ENCODE assay signal across 1 cellular context in genomic region chr14:68715032-68715924, GRCh38.
TF ChIP-seq lines count a peak whose summit lies in the region.

No MANE protein-coding gene starts in this region.

TF ChIP-seq in GM12878, 131 proteins besides CTCF, POLR2A, EP300 and RAD21:
- no peak for TF ChIP-seq SP1 (IDR thresholded peaks at IDR 0.05; ENCODE audit: low read depth, low read length)
- TF ChIP-seq NFXL1 (IDR thresholded peaks at IDR 0.05; ENCODE audit: borderline replicate concordance): no peak
- TF ChIP-seq EED (IDR thresholded peaks at IDR 0.05; ENCODE audit: low read depth): peak; percentile 42; the same call in 1 of the 2 replicates
- no peak for TF ChIP-seq ZNF592 (IDR thresholded peaks at IDR 0.05)
- no peak for TF ChIP-seq YY1 (IDR thresholded peaks at IDR 0.05; ENCODE audit: low read depth, low read length)
- no peak for TF ChIP-seq GATAD2B (conservative IDR thresholded peaks at IDR 0.05; ENCODE audit: low read depth)
- no peak for TF ChIP-seq SRF (IDR thresholded peaks at IDR 0.05; ENCODE audit: low read depth in 2 of 2, low read length in 2 of 2)
- TF ChIP-seq RELB (IDR thresholded peaks at IDR 0.05; ENCODE audit: low read depth): peak; percentile 39; the same call in 1 of the 2 replicates
- TF ChIP-seq SMARCA5 (IDR thresholded peaks at IDR 0.05): no peak
